Comparison of ENCODE assay signal across 13 cellular contexts in genomic region chr10:114017266-114017665, GRCh38. TPM values are rescaled to one million over a fixed set of nuclear protein-coding genes. Genes with fewer than 3 reads are reported as not detected.
A peak's percentile ranks its signal among the peaks of the same experiment; 100 is the strongest.
DNase-seq lines count a peak whose midpoint lies in the region; ATAC-seq and TF ChIP-seq lines count a peak whose summit lies in the region.
"Had no signal": no experiment of that assay in that cellular context is flagged by ENCODE, and none has a peak within 500 bp of the region (broad histone marks: within the 10 kb centered on the region; RNA-seq: fewer than 3 reads in every experiment).

No MANE protein-coding gene starts in this region.

- H3K27me3 Mint-ChIP-seq in neural crest cell (ENCODE audit: low read depth), result no peaks in the 10 kb centered on the region

- H3K27ac ChIP-seq in dorsolateral prefrontal cortex, result peak overlapping the region in 40 of 59 donors; percentile 5 to 78 (median 62)

- DNase-seq in DMS 273 (lab: John Stamatoyannopoulos, UW; ENCODE audit: unreplicated experiment) (peak; percentile 61), NCI-H1694 treated with DMSO at 0.1 percent for 48 hours (lab: John Stamatoyannopoulos, UW) (peak; percentile 24), dorsolateral prefrontal cortex (peak in 2 of 10 donors; percentile 44 to 70), neural crest cell (ENCODE audit: low read depth, low spot score) (no peak), NCI-H1417 treated with DMSO at 0.1 percent for 48 hours (lab: John Stamatoyannopoulos, UW) (no peak), cortex of kidney (lab: John Stamatoyannopoulos, UW) (no peak), SKM-1 (lab: John Stamatoyannopoulos, UW; ENCODE audit: unreplicated experiment) (no peak), mucosa of descending colon (no peak)
- DNase-seq: BE2C; Caco-2; CD8-positive, alpha-beta memory T cell had no signal

- no peak for ATAC-seq in mucosa of descending colon

- no peaks in the 10 kb centered on the region for H3K4me1 ChIP-seq in mucosa of descending colon (ENCODE audit: low read depth)
- H3K4me1 ChIP-seq: BE2C, Caco-2, HAP-1 had no signal

- H3K27me3 ChIP-seq in dorsolateral prefrontal cortex, result no peaks in the 10 kb centered on the region
- H3K27me3 ChIP-seq: BE2C had no signal

- peak overlapping the region; percentile 19 for H3K27ac Mint-ChIP-seq in neural crest cell (ENCODE audit: unreplicated experiment)
- H3K27ac Mint-ChIP-seq: CD8-positive, alpha-beta memory T cell had no signal

- H3K36me3 Mint-ChIP-seq in neural crest cell (ENCODE audit: low read depth), result no peaks in the 10 kb centered on the region

- H3K4me1 Mint-ChIP-seq in neural crest cell, result peaks cover 7% of the 10 kb centered on the region
- H3K4me1 Mint-ChIP-seq: CD8-positive, alpha-beta memory T cell had no signal

- intact Hi-C loops in dorsolateral prefrontal cortex (cut with DNase I) (loop anchor here in 1 of 2 donors (1.0 kb wide), 1 partner anchor 60 kb away; no protein-coding TSS in a partner anchor), mucosa of descending colon (cut with DNase I, micrococcal nuclease) (no loop called here)

- no peak overlapping the region for H3K4me3 ChIP-seq in dorsolateral prefrontal cortex
- no peak overlapping the region for H3K4me3 ChIP-seq in mucosa of descending colon
- H3K4me3 ChIP-seq: HAP-1 had no signal

- TF ChIP-seq CTCF in dorsolateral prefrontal cortex (IDR thresholded peaks at IDR 0.05 in 54 of 56, conservative IDR thresholded peaks at IDR 0.05 in 2 of 56; ENCODE audit: low read depth in 1 of 56, partially characterized antibody in 56 of 56) (no peak), neural crest cell (conservative IDR thresholded peaks at IDR 0.05) (no peak), mucosa of descending colon (IDR thresholded peaks at IDR 0.05) (no peak)

- H3K4me3 Mint-ChIP-seq in neural crest cell, result no peak overlapping the region
- H3K4me3 Mint-ChIP-seq: CD8-positive, alpha-beta memory T cell had no signal

- H3K9me3 ChIP-seq in mucosa of descending colon, result no peaks in the 10 kb centered on the region
- H3K9me3 ChIP-seq: BE2C, Caco-2 had no signal

- no peaks in the 10 kb centered on the region for H3K36me3 ChIP-seq in mucosa of descending colon (ENCODE audit: low read depth)
- H3K36me3 ChIP-seq: BE2C, HAP-1 had no signal

- H3K9me3 Mint-ChIP-seq in neural crest cell, result peaks cover 3% of the 10 kb centered on the region

RNA-seq across cellular contexts. Expression of gene ADRB1, which starts 26.4 kb away (rescaled TPM):
- total RNA-seq in dorsolateral prefrontal cortex (10 to 100 TPM in 119 of 120 experiments, 1 to 10 TPM in 1; 7.9 to 37.2 (median 21.1) TPM), neural crest cell (0.07 and 0.14 TPM in 2 replicates), mucosa of descending colon (1 to 10 TPM; 1.5 to 2.8 (median 1.8) TPM)
- total RNA-seq: Daoy had no signal

Comparison
In these comparisons a context has a peak if more than half of its experiments do, and no peak if none do; other contexts are left out.
1. DNase-seq: peak in DMS 273 (single experiment) and NCI-H1694 treated with DMSO at 0.1 percent for 48 hours (single experiment); none in neural crest cell (single experiment), NCI-H1417 treated with DMSO at 0.1 percent for 48 hours (single experiment), cortex of kidney (single experiment), SKM-1 (single experiment) and mucosa of descending colon (0 of 3).